In genomic region chr12:104063712-104064030, GRCh38 we compare ENCODE assay signal across 8 cellular contexts. TPM values are rescaled to one million over a fixed set of nuclear protein-coding genes. Genes with fewer than 3 reads are reported as not detected.
DNase-seq lines count a peak whose midpoint lies in the region; TF ChIP-seq lines count a peak whose summit lies in the region.

No MANE protein-coding gene starts in this region.

- no peak overlapping the region for H2BK15ac ChIP-seq in mesendoderm (replicated peaks; ENCODE audit: low read depth)

- peak overlapping the region; percentile 88 for H3K27ac Mint-ChIP-seq in HFFc6

- no peaks in the 10 kb centered on the region for H3K4me1 ChIP-seq in mesendoderm (ENCODE audit: control insufficient read depth, low read depth, low read length)
- no peaks in the 10 kb centered on the region for H3K4me1 ChIP-seq in urinary bladder (ENCODE audit: insufficient read depth)

- no peak overlapping the region for H2BK120ac ChIP-seq in mesendoderm (ENCODE audit: low read depth, low read length)

- DNase-seq in NCI-H748 treated with DMSO at 0.1 percent for 48 hours (lab: John Stamatoyannopoulos, UW) (peak; percentile 15), NCI-H748 (lab: John Stamatoyannopoulos, UW; ENCODE audit: unreplicated experiment) (no peak), HFFc6 (peak; percentile 23), NCI-H1105 (lab: John Stamatoyannopoulos, UW) (peak; percentile 26), mesendoderm (no peak), NCI-H128 (lab: John Stamatoyannopoulos, UW; ENCODE audit: unreplicated experiment) (no peak)

- H2AK5ac ChIP-seq in mesendoderm (ENCODE audit: low read length) = no peak overlapping the region

- H3K4ac ChIP-seq in mesendoderm (ENCODE audit: low read depth, low read length) = peak overlapping the region; percentile 10

- H3K36me3 ChIP-seq in mesendoderm (ENCODE audit: control insufficient read depth, insufficient read depth, low read length) = no peaks in the 10 kb centered on the region
- peaks cover 2% of the 10 kb centered on the region for H3K36me3 ChIP-seq in urinary bladder (ENCODE audit: insufficient read depth)

- WGBS in mesendoderm (ENCODE audit: extremely low coverage, insufficient coverage, low lambda C conversion rate) = no CpG with 5 or more reads among the region's 7 CpGs
- 1% methylated on average over 7 of the region's 7 CpGs for WGBS in urinary bladder

- no peaks in the 10 kb centered on the region for H3K27me3 ChIP-seq in mesendoderm (ENCODE audit: insufficient read depth, low read length, poor library complexity)

- no peaks in the 10 kb centered on the region for H3K79me1 ChIP-seq in mesendoderm (ENCODE audit: low read length)

- H3K9ac ChIP-seq in mesendoderm (ENCODE audit: low read length) = peak overlapping the region; percentile 81

- peaks cover 13% of the 10 kb centered on the region for H3K36me3 Mint-ChIP-seq in HFFc6 (ENCODE audit: low read depth)

- no peak overlapping the region for H2BK5ac ChIP-seq in mesendoderm (ENCODE audit: low read length)

- H3K18ac ChIP-seq in mesendoderm (ENCODE audit: low read length) = peak overlapping the region; percentile 4

- H3K56ac ChIP-seq in mesendoderm (ENCODE audit: low read length) = peak overlapping the region; percentile 90

- H3K4me3 ChIP-seq in mesendoderm (ENCODE audit: low read length) = peak overlapping the region; percentile 68
- peak overlapping the region; percentile 92 for H3K4me3 ChIP-seq in urinary bladder (ENCODE audit: low read depth, low read length)

- no peaks in the 10 kb centered on the region for H3K27me3 Mint-ChIP-seq in HFFc6 (ENCODE audit: insufficient read depth)

- H4K8ac ChIP-seq in mesendoderm (ENCODE audit: low read depth, low read length) = no peak overlapping the region

- H3K9me3 Mint-ChIP-seq in HFFc6 = no peaks in the 10 kb centered on the region

- H3K4me3 Mint-ChIP-seq in HFFc6 = peak overlapping the region; percentile 97

- H3K27ac ChIP-seq in cingulate gyrus (ENCODE audit: low read depth, low read length) (peak overlapping the region; percentile 85), mesendoderm (ENCODE audit: low read depth, low read length) (no peak overlapping the region), urinary bladder (ENCODE audit: low read depth) (peak overlapping the region; percentile 82)

- no peaks in the 10 kb centered on the region for H3K79me2 ChIP-seq in mesendoderm (ENCODE audit: control insufficient read depth, insufficient read depth, low read length)

- H3K4me1 Mint-ChIP-seq in HFFc6 (ENCODE audit: low read depth) = peaks cover 29% of the 10 kb centered on the region

- no peak overlapping the region for H4K5ac ChIP-seq in mesendoderm (ENCODE audit: low read length)

- TF ChIP-seq CTCF in HFFc6 (IDR thresholded peaks at IDR 0.05) = no peak

- H3K23ac ChIP-seq in mesendoderm (ENCODE audit: low read length) = no peak overlapping the region

- H3K4me2 ChIP-seq in mesendoderm (ENCODE audit: low read length) = peak overlapping the region; percentile 88

RNA-seq across cellular contexts. Expression of gene HCFC2, which starts 0.7 kb away (rescaled TPM):
- total RNA-seq in HFFc6 (2021; fragmentation: NEBNext Ultra II Directional; extraction: Animal tissue kit (Norgen Biotek cat#: 25700)) = 10 to 100 TPM; 19.6 to 23.8 (median 21.9) TPM
- polyA plus RNA-seq in mesendoderm (2013, experiment 1 of 2) = 0.63 TPM
- 0.53 TPM for polyA plus RNA-seq in mesendoderm (2013, experiment 2 of 2)
- 66.3 TPM for total RNA-seq in urinary bladder
- 13.7 TPM for polyA plus RNA-seq in urinary bladder

RNA-seq across cellular contexts. Expression of gene GLT8D2, which starts 13.7 kb away (rescaled TPM):
- 10 to 100 TPM; 36.4 to 58.0 (median 50.9) TPM for total RNA-seq in HFFc6 (2021; fragmentation: NEBNext Ultra II Directional; extraction: Animal tissue kit (Norgen Biotek cat#: 25700))
- polyA plus RNA-seq in mesendoderm (2013, experiment 1 of 2) = 2.2 TPM
- 2.2 TPM for polyA plus RNA-seq in mesendoderm (2013, experiment 2 of 2)
- 101 TPM for total RNA-seq in urinary bladder
- polyA plus RNA-seq in urinary bladder = 37.2 TPM

Comparison
In these comparisons a context has a peak if more than half of its experiments do, and no peak if none do; other contexts are left out.
1. DNase-seq: peak in NCI-H748 treated with DMSO at 0.1 percent for 48 hours (single experiment), HFFc6 (single experiment) and NCI-H1105 (single experiment); none in NCI-H748 (single experiment), mesendoderm (single experiment) and NCI-H128 (single experiment).